In the genomic region with DNA sequence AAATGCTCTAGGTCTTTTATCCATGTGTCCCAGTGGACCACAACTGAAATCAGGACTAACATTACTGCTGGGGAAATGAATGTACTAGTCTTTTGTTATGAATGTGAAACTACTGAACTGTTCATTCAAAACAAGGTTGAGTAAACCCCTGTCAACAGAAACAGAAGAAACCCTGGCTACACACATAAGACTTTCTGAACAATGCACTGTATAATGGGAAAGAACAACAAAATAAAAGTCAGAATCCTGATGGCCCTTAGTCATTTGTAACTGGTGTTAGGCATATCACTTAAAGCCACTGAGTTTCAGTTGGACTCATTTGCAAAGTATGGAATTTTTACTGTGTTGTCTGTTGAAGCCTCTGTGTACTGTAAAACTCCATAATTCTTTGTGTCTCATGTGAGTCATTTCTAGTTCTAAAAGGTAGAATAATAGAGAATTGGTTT, we compare ENCODE assay signal across 11 cellular contexts.
A peak's percentile ranks its signal among the peaks of the same experiment; 100 is the strongest.
DNase-seq lines count a peak whose midpoint lies in the region; ATAC-seq and TF ChIP-seq lines count a peak whose summit lies in the region.
"Had no signal": no experiment of that assay in that cellular context is flagged by ENCODE, and none has a peak within 500 bp of the region (broad histone marks: within the 10 kb centered on the region; RNA-seq: fewer than 3 reads in every experiment).

No MANE protein-coding gene starts in this region.

- no peaks in the 10 kb centered on the region for H3K9me3 Mint-ChIP-seq in activated CD8-positive, alpha-beta memory T cell treated with anti-CD3 and anti-CD28 coated beads, Interleukin-2, amount 10 ng/mL, durations not matched to agents 7 days and 5 days (ENCODE audit: low read depth)

- H3K4me3 Mint-ChIP-seq in activated CD8-positive, alpha-beta memory T cell treated with anti-CD3 and anti-CD28 coated beads, Interleukin-2, amount 10 ng/mL, durations not matched to agents 7 days and 5 days, result no peak overlapping the region

- intact Hi-C loops in psoas muscle (cut with DNase I), result no loop called here

- no peak overlapping the region for H3K27ac ChIP-seq in psoas muscle

- H3K9me3 ChIP-seq in psoas muscle, result no peaks in the 10 kb centered on the region
- H3K9me3 ChIP-seq: BE2C had no signal

- TF ChIP-seq CTCF in psoas muscle (IDR thresholded peaks at IDR 0.05), result no peak

- H3K27me3 ChIP-seq in psoas muscle (ENCODE audit: insufficient read depth in 3 of 3, low read length in 2 of 3), result no peaks in the 10 kb centered on the region
- H3K27me3 ChIP-seq: BE2C had no signal

- peak overlapping the region; percentile 26 for H3K27ac Mint-ChIP-seq in activated CD8-positive, alpha-beta memory T cell treated with anti-CD3 and anti-CD28 coated beads, Interleukin-2, amount 10 ng/mL, durations not matched to agents 7 days and 5 days

- peaks cover 46% of the 10 kb centered on the region for H3K36me3 Mint-ChIP-seq in activated CD8-positive, alpha-beta memory T cell treated with anti-CD3 and anti-CD28 coated beads, Interleukin-2, amount 10 ng/mL, durations not matched to agents 7 days and 5 days

- ATAC-seq in activated CD8-positive, alpha-beta memory T cell treated with anti-CD3 and anti-CD28 coated beads, Interleukin-2, amount 10 ng/mL, durations not matched to agents 7 days and 5 days, result peak; percentile 67
- ATAC-seq in HG02678 (IDR thresholded peaks at IDR 0.05; ENCODE audit: unreplicated experiment), result peak; percentile 83
- ATAC-seq in psoas muscle, result no peak

- no peak for DNase-seq in activated CD8-positive, alpha-beta memory T cell treated with anti-CD3 and anti-CD28 coated beads, Interleukin-2, amount 10 ng/mL, durations not matched to agents 7 days and 5 days
- DNase-seq in activated CD8-positive, alpha-beta memory T cell treated with anti-CD3 and anti-CD28 coated beads, Interleukin-2, amount 50 U/mL, for 48 hours, result no peak
- DNase-seq in OCI-M1 (lab: John Stamatoyannopoulos, UW) (peak; percentile 3), renal cortical epithelial cell (ENCODE audit: low read depth) (peak; percentile 92), DMS53 (lab: John Stamatoyannopoulos, UW) (no peak), psoas muscle (no peak), GDM1 (lab: John Stamatoyannopoulos, UW) (no peak)
- DNase-seq: activated gamma-delta T cell treated with Interleukin-2 at 50 U/mL for 16 hours, BE2C had no signal

- CTCF ChIA-PET in activated CD8-positive, alpha-beta memory T cell treated with anti-CD3 and anti-CD28 coated beads, Interleukin-2, amount 10 ng/mL, durations not matched to agents 7 days and 5 days (lab: Charles Lee), result no interaction called here

- peaks cover 9% of the 10 kb centered on the region for H3K4me1 ChIP-seq in psoas muscle

- H3K36me3 ChIP-seq in psoas muscle (ENCODE audit: insufficient read depth in 1 of 2, low read depth in 1 of 2), result peaks cover 0 to 31% of the 10 kb centered on the region in 2 donors
- H3K36me3 ChIP-seq: BE2C had no signal

- H3K27me3 Mint-ChIP-seq in activated CD8-positive, alpha-beta memory T cell treated with anti-CD3 and anti-CD28 coated beads, Interleukin-2, amount 10 ng/mL, durations not matched to agents 7 days and 5 days, result no peaks in the 10 kb centered on the region

- H3K4me3 ChIP-seq in psoas muscle, result no peak overlapping the region
- H3K4me3 ChIP-seq: lung had no signal

- peaks cover 33% of the 10 kb centered on the region for H3K4me1 Mint-ChIP-seq in activated CD8-positive, alpha-beta memory T cell treated with anti-CD3 and anti-CD28 coated beads, Interleukin-2, amount 10 ng/mL, durations not matched to agents 7 days and 5 days

Comparison
In these comparisons a context has a peak if more than half of its experiments do, and no peak if none do; other contexts are left out.
1. ATAC-seq: peak in activated CD8-positive, alpha-beta memory T cell treated with anti-CD3 and anti-CD28 coated beads, Interleukin-2, amount 10 ng/mL, durations not matched to agents 7 days and 5 days (single experiment) and HG02678 (single experiment); none in psoas muscle (0 of 4).
2. DNase-seq: peak in OCI-M1 (single experiment) and renal cortical epithelial cell (single experiment); none in activated CD8-positive, alpha-beta memory T cell treated with anti-CD3 and anti-CD28 coated beads, Interleukin-2, amount 10 ng/mL, durations not matched to agents 7 days and 5 days (single experiment), activated CD8-positive, alpha-beta memory T cell treated with anti-CD3 and anti-CD28 coated beads, Interleukin-2, amount 50 U/mL, for 48 hours (single experiment), DMS53 (single experiment), psoas muscle (0 of 2) and GDM1 (single experiment).